2 cellular contexts compared by ENCODE assay signal in genomic region chr1:228735871-228736586, GRCh38.
A peak's percentile ranks its signal among the peaks of the same experiment; 100 is the strongest.
TF ChIP-seq lines count a peak whose summit lies in the region.

No MANE protein-coding gene starts in this region.

TF ChIP-seq in HEK293, 187 proteins besides CTCF, POLR2A, EP300 and RAD21 (continued from another document and continues in another):
- TF ChIP-seq ZNF18 (tag by site-specific recombination; IDR thresholded peaks at IDR 0.05) (no peak), ZNF2 (tag by site-specific recombination; IDR thresholded peaks at IDR 0.05) (0 out of 2 replicates have a peak, but pooled peaks have one; percentile 70), SP7 (tag by site-specific recombination; IDR thresholded peaks at IDR 0.05) (peak; percentile 44; the same call in 1 of the 2 replicates), ZNF501 (tag by site-specific recombination; IDR thresholded peaks at IDR 0.05) (0 out of 2 replicates have a peak, but pooled peaks have one; percentile 34), ZNF704 (tag by site-specific recombination; IDR thresholded peaks at IDR 0.05) (no peak), ZBTB49 (tag by site-specific recombination; IDR thresholded peaks at IDR 0.05; ENCODE audit: low read depth) (no peak), ZNF626 (tag by site-specific recombination; IDR thresholded peaks at IDR 0.05) (no peak), ZFHX2 (tag by site-specific recombination; conservative IDR thresholded peaks at IDR 0.05) (no peak), MEIS1 (CRISPR knock-in tag; IDR thresholded peaks at IDR 0.05; ENCODE audit: borderline replicate concordance) (no peak), ZNF624 (tag by site-specific recombination; IDR thresholded peaks at IDR 0.05) (no peak), ZNF138 (tag by site-specific recombination; IDR thresholded peaks at IDR 0.05; ENCODE audit: borderline replicate concordance) (no peak), ZNF211 (tag by site-specific recombination; IDR thresholded peaks at IDR 0.05; ENCODE audit: low read depth) (no peak), FEZF1 (tag by site-specific recombination; IDR thresholded peaks at IDR 0.05) (no peak), ZBTB11 (tag by site-specific recombination; conservative IDR thresholded peaks at IDR 0.05; ENCODE audit: low read depth) (peak; percentile 91)
- TF ChIP-seq, protein P1, sequence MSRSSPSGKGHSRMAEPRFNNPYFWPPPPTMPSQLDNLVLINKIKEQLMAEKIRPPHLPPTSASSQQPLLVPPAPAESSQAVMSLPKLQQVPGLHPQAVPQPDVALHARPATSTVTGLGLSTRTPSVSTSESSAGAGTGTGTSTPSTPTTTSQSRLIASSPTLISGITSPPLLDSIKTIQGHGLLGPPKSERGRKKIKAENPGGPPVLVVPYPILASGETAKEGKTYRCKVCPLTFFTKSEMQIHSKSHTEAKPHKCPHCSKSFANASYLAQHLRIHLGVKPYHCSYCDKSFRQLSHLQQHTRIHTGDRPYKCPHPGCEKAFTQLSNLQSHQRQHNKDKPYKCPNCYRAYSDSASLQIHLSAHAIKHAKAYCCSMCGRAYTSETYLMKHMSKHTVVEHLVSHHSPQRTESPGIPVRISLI (tag by site-specific recombination; IDR thresholded peaks at IDR 0.05): peak; percentile 99

TF ChIP-seq in HepG2, 621 proteins besides CTCF, POLR2A, EP300 and RAD21 (continues in another document):
- TF ChIP-seq, protein P2, sequence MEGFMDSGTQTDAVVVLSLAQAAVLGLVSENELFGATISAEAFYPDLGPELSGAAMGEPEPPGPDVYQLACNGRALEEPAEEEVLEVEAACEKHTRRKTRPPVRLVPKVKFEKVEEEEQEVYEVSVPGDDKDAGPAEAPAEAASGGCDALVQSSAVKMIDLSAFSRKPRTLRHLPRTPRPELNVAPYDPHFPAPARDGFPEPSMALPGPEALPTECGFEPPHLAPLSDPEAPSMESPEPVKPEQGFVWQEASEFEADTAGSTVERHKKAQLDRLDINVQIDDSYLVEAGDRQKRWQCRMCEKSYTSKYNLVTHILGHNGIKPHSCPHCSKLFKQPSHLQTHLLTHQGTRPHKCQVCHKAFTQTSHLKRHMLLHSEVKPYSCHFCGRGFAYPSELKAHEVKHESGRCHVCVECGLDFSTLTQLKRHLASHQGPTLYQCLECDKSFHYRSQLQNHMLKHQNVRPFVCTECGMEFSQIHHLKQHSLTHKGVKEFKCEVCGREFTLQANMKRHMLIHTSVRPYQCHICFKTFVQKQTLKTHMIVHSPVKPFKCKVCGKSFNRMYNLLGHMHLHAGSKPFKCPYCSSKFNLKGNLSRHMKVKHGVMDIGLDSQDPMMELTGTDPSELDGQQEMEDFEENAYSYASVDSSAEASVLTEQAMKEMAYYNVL (CRISPR knock-in tag; IDR thresholded peaks at IDR 0.05; ENCODE audit: borderline replicate concordance): 0 out of 2 replicates have a peak, but pooled peaks have one; percentile 54
- TF ChIP-seq RFX3 (CRISPR knock-in tag; IDR thresholded peaks at IDR 0.05) (no peak), SNAI1 (CRISPR knock-in tag; IDR thresholded peaks at IDR 0.05; ENCODE audit: borderline replicate concordance) (0 out of 2 replicates have a peak, but pooled peaks have one; percentile 52), THAP9 (CRISPR knock-in tag; IDR thresholded peaks at IDR 0.05; ENCODE audit: borderline replicate concordance) (0 out of 2 replicates have a peak, but pooled peaks have one; percentile 48), NRL (CRISPR knock-in tag; IDR thresholded peaks at IDR 0.05; ENCODE audit: borderline replicate concordance) (no peak), KDM4B (CRISPR knock-in tag; IDR thresholded peaks at IDR 0.05) (no peak), ZNF329 (CRISPR knock-in tag; IDR thresholded peaks at IDR 0.05; ENCODE audit: low read depth) (no peak), FIP1L1 (IDR thresholded peaks at IDR 0.05; ENCODE audit: borderline replicate concordance, insufficient read depth, low read depth, low read length) (no peak), ZNF501 (CRISPR knock-in tag; IDR thresholded peaks at IDR 0.05) (peak; percentile 35; the same call in 1 of the 2 replicates), HNRNPLL (IDR thresholded peaks at IDR 0.05; ENCODE audit: low read depth, low read length, poor library complexity, severe bottlenecking) (peak; percentile 29), ZNF580 (CRISPR knock-in tag; IDR thresholded peaks at IDR 0.05; ENCODE audit: borderline replicate concordance, low read depth) (no peak), ZNF775 (CRISPR knock-in tag; IDR thresholded peaks at IDR 0.05; ENCODE audit: borderline replicate concordance) (no peak), NONO (IDR thresholded peaks at IDR 0.05) (no peak), NONO (CRISPR knock-in tag; conservative IDR thresholded peaks at IDR 0.05) (0 out of 2 replicates have a peak, but pooled peaks have one; percentile 39), ZNF317 (CRISPR knock-in tag; IDR thresholded peaks at IDR 0.05) (0 out of 2 replicates have a peak, but pooled peaks have one; percentile 28), ZNF33B (CRISPR knock-in tag; IDR thresholded peaks at IDR 0.05) (no peak), GZF1 (CRISPR knock-in tag; IDR thresholded peaks at IDR 0.05) (0 out of 2 replicates have a peak, but pooled peaks have one; percentile 8), KDM5B (CRISPR knock-in tag; IDR thresholded peaks at IDR 0.05; ENCODE audit: borderline replicate concordance) (0 out of 2 replicates have a peak, but pooled peaks have one; percentile 42), ZNF891 (CRISPR knock-in tag; IDR thresholded peaks at IDR 0.05) (0 out of 2 replicates have a peak, but pooled peaks have one; percentile 6), DPF2 (CRISPR knock-in tag; IDR thresholded peaks at IDR 0.05; ENCODE audit: borderline replicate concordance, low read depth) (no peak), STAT6 (CRISPR knock-in tag; IDR thresholded peaks at IDR 0.05; ENCODE audit: borderline replicate concordance) (no peak), KMT2A (CRISPR knock-in tag; IDR thresholded peaks at IDR 0.05) (peak; percentile 50; the same call in 1 of the 2 replicates), CSRNP1 (CRISPR knock-in tag; IDR thresholded peaks at IDR 0.05) (peak; percentile 6; the same call in 1 of the 2 replicates), MAFF (IDR thresholded peaks at IDR 0.05; ENCODE audit: low read depth, low read length) (no peak), KLF15 (CRISPR knock-in tag; IDR thresholded peaks at IDR 0.05; ENCODE audit: borderline replicate concordance) (no peak), ZNF230 (CRISPR knock-in tag; IDR thresholded peaks at IDR 0.05) (0 out of 2 replicates have a peak, but pooled peaks have one; percentile 23), RBFOX2 (IDR thresholded peaks at IDR 0.05; ENCODE audit: low read depth, low read length) (peak; percentile 60), CREM (IDR thresholded peaks at IDR 0.05) (no peak), CREM (CRISPR knock-in tag; IDR thresholded peaks at IDR 0.05) (no peak), KDM2A (CRISPR knock-in tag; IDR thresholded peaks at IDR 0.05; ENCODE audit: borderline replicate concordance, low read depth) (peak; percentile 12; the same call in 1 of the 2 replicates), SOX6 (IDR thresholded peaks at IDR 0.05) (no peak), SOX6 (CRISPR knock-in tag; IDR thresholded peaks at IDR 0.05) (peak; percentile 32; the same call in 1 of the 2 replicates), STAG1 (CRISPR knock-in tag; IDR thresholded peaks at IDR 0.05) (peak; percentile 28; the same call in 1 of the 2 replicates), ZSCAN12 (CRISPR knock-in tag; IDR thresholded peaks at IDR 0.05) (no peak), ONECUT2 (CRISPR knock-in tag; IDR thresholded peaks at IDR 0.05) (no peak), SIN3A (IDR thresholded peaks at IDR 0.05; ENCODE audit: borderline replicate concordance, low read depth, low read length) (0 out of 2 replicates have a peak, but pooled peaks have one; percentile 35)
- TF ChIP-seq, protein P1 (CRISPR knock-in tag; IDR thresholded peaks at IDR 0.05; ENCODE audit: borderline replicate concordance): peak; percentile 60
- TF ChIP-seq, protein P3, sequence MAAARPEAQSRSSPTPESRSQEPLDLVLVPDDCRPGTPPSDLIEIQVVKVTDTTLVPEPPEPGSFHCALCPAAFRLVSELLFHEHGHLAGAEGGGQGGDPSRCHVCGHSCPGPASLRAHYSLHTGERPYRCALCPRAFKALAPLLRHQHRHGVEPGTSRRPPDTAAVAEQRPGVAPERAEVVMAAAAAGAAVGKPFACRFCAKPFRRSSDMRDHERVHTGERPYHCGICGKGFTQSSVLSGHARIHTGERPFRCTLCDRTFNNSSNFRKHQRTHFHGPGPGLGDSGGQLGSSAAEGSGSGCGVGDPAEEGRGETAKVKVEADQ (CRISPR knock-in tag; IDR thresholded peaks at IDR 0.05; ENCODE audit: borderline replicate concordance): no peak
- TF ChIP-seq, protein P4, sequence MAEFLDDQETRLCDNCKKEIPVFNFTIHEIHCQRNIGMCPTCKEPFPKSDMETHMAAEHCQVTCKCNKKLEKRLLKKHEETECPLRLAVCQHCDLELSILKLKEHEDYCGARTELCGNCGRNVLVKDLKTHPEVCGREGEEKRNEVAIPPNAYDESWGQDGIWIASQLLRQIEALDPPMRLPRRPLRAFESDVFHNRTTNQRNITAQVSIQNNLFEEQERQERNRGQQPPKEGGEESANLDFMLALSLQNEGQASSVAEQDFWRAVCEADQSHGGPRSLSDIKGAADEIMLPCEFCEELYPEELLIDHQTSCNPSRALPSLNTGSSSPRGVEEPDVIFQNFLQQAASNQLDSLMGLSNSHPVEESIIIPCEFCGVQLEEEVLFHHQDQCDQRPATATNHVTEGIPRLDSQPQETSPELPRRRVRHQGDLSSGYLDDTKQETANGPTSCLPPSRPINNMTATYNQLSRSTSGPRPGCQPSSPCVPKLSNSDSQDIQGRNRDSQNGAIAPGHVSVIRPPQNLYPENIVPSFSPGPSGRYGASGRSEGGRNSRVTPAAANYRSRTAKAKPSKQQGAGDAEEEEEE (CRISPR knock-in tag; IDR thresholded peaks at IDR 0.05; ENCODE audit: borderline replicate concordance): no peak
- TF ChIP-seq, protein P5, sequence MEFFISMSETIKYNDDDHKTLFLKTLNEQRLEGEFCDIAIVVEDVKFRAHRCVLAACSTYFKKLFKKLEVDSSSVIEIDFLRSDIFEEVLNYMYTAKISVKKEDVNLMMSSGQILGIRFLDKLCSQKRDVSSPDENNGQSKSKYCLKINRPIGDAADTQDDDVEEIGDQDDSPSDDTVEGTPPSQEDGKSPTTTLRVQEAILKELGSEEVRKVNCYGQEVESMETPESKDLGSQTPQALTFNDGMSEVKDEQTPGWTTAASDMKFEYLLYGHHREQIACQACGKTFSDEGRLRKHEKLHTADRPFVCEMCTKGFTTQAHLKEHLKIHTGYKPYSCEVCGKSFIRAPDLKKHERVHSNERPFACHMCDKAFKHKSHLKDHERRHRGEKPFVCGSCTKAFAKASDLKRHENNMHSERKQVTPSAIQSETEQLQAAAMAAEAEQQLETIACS (CRISPR knock-in tag; IDR thresholded peaks at IDR 0.05): no peak
